ENCODE assay signal across 2 cellular contexts in genomic region chr7:99293650-99294049, GRCh38.
TF ChIP-seq lines count a peak whose summit lies in the region.

No MANE protein-coding gene starts in this region.

TF ChIP-seq in IMR-90, 13 proteins besides CTCF, POLR2A, EP300 and RAD21:
- TF ChIP-seq CEBPB (IDR thresholded peaks at IDR 0.05; ENCODE audit: low read depth, low read length) (no peak), MAFK (IDR thresholded peaks at IDR 0.05; ENCODE audit: low read depth, low read length) (no peak), RFX5 (IDR thresholded peaks at IDR 0.05; ENCODE audit: low read depth, low read length) (no peak)

TF ChIP-seq in K562, 482 proteins besides CTCF, POLR2A, EP300 and RAD21:
- TF ChIP-seq SMARCB1 (IDR thresholded peaks at IDR 0.05; ENCODE audit: insufficient read length, low read depth) (no peak), HMG20B (CRISPR knock-in tag; IDR thresholded peaks at IDR 0.05) (no peak)
TF ChIP-seq in K562: peak in this region for 0.
